In the genomic region with DNA sequence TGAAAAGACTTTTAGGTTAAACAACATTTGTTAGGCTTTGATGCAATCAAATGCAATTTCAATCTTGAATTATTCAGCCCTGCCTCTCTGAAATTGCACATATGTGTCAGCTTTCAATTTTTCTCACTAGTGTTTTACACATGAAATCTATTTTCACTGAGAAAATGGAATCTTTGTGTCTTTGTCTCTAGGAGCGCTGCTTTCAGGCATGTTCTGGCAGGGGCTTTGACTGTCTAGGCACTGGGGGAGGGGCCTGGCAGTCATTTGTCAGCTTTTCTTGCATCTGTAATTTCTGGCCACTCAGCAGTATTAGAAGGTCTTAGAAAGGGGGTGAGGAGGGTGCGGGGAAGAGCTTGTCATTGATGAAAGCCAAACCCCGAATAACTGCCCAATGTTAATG, we compare ENCODE assay signal across 10 cellular contexts.
DNase-seq lines count a peak whose midpoint lies in the region; ATAC-seq and TF ChIP-seq lines count a peak whose summit lies in the region.
"Had no signal": no experiment of that assay in that cellular context is flagged by ENCODE, and none has a peak within 500 bp of the region (broad histone marks: within the 10 kb centered on the region; RNA-seq: fewer than 3 reads in every experiment).

No MANE protein-coding gene starts in this region.

- no peaks in the 10 kb centered on the region for H3K9me2 ChIP-seq in hepatocyte (replicated peaks; ENCODE audit: insufficient read depth)

- peak overlapping the region; percentile 100 for H3K27ac ChIP-seq in SK-N-MC
- H3K27ac ChIP-seq in hepatocyte = peak overlapping the region; percentile 51
- H3K27ac ChIP-seq: prostate gland had no signal

- peaks cover 70% of the 10 kb centered on the region for H3K36me3 ChIP-seq in SK-N-MC (ENCODE audit: insufficient read depth, low read length)
- no peaks in the 10 kb centered on the region for H3K36me3 ChIP-seq in hepatocyte (replicated peaks; ENCODE audit: insufficient read depth, low read depth)
- H3K36me3 ChIP-seq: prostate gland had no signal

- H2AFZ ChIP-seq in hepatocyte = no peak overlapping the region

- no peaks in the 10 kb centered on the region for H3K4me1 ChIP-seq in hepatocyte (ENCODE audit: insufficient read depth)
- H3K4me1 ChIP-seq: prostate gland had no signal

- H3K9ac ChIP-seq in SK-N-MC (ENCODE audit: insufficient read length) = peak overlapping the region; percentile 84

- H3K4me1 Mint-ChIP-seq in activated CD4-positive, alpha-beta T cell treated with anti-CD3 and anti-CD28 coated beads for 36 hours = peaks cover 28% of the 10 kb centered on the region

- no peaks in the 10 kb centered on the region for H3K27me3 ChIP-seq in hepatocyte

- no peaks in the 10 kb centered on the region for H3K9me3 Mint-ChIP-seq in activated CD4-positive, alpha-beta T cell treated with anti-CD3 and anti-CD28 coated beads for 36 hours (ENCODE audit: low read depth)

- peaks cover 12% of the 10 kb centered on the region for H3K36me3 Mint-ChIP-seq in activated CD4-positive, alpha-beta T cell treated with anti-CD3 and anti-CD28 coated beads for 36 hours (ENCODE audit: low read depth)

- peak overlapping the region; percentile 76 for H3K4me3 ChIP-seq in SK-N-MC
- no peak overlapping the region for H3K4me3 ChIP-seq in hepatocyte
- H3K4me3 ChIP-seq: prostate gland had no signal

- peak overlapping the region; percentile 42 for H3K4me2 ChIP-seq in hepatocyte

- H3K27me3 Mint-ChIP-seq in activated CD4-positive, alpha-beta T cell treated with anti-CD3 and anti-CD28 coated beads for 36 hours = no peaks in the 10 kb centered on the region

- peak; percentile 70 for ATAC-seq in activated CD4-positive, alpha-beta T cell treated with anti-CD3 and anti-CD28 coated beads for 36 hours
- ATAC-seq in HG03469 (IDR thresholded peaks at IDR 0.05; ENCODE audit: unreplicated experiment) = no peak

- TF ChIP-seq CTCF in hepatocyte (IDR thresholded peaks at IDR 0.05; ENCODE audit: poor library complexity) = no peak

- H4K20me1 ChIP-seq in hepatocyte (ENCODE audit: insufficient read depth, poor library complexity, severe bottlenecking) = no peaks in the 10 kb centered on the region

- intact Hi-C loops in activated CD4-positive, alpha-beta T cell treated with anti-CD3 and anti-CD28 coated beads for 36 hours (cut with DNase I, micrococcal nuclease) = no loop called here

- CTCF ChIA-PET in activated CD4-positive, alpha-beta T cell treated with anti-CD3 and anti-CD28 coated beads for 36 hours (lab: Charles Lee) = interaction anchor here (0.7 to 1.7 kb wide), 4 partner anchors 8 to 262 kb away, joined by 3 to 4 read pairs (median 4); no protein-coding TSS in a partner anchor

- DNase-seq in activated CD4-positive, alpha-beta T cell treated with anti-CD3 and anti-CD28 coated beads for 36 hours = peak; percentile 48
- DNase-seq in activated CD4-positive, alpha-beta T cell treated with anti-CD3 and anti-CD28 coated beads, Interleukin-2, amount 50 U/mL, for 4 hours = no peak
- no peak for DNase-seq in SK-N-MC (ENCODE audit: low read depth, low spot score)
- DNase-seq in hepatocyte (ENCODE audit: low spot score) = peak; percentile 12
- peak; percentile 81 for DNase-seq in putamen (ENCODE audit: low spot score)
- no peak for DNase-seq in NCI-H187 treated with DMSO at 0.1 percent for 48 hours (lab: John Stamatoyannopoulos, UW)
- no peak for DNase-seq in NCI-H524 (lab: John Stamatoyannopoulos, UW)
- DNase-seq: NCI-H510A had no signal

- POLR2A ChIA-PET in activated CD4-positive, alpha-beta T cell treated with anti-CD3 and anti-CD28 coated beads for 36 hours (lab: Charles Lee) = interaction anchor here (0.7 kb wide), 1 partner anchor 989 kb away, joined by 5 read pairs; no protein-coding TSS in a partner anchor

- no peaks in the 10 kb centered on the region for H3K9me3 ChIP-seq in SK-N-MC (ENCODE audit: low read depth, low read length)
- H3K9me3 ChIP-seq in hepatocyte (ENCODE audit: low read depth) = no peaks in the 10 kb centered on the region
- H3K9me3 ChIP-seq: prostate gland had no signal

- H3K79me2 ChIP-seq in hepatocyte = peaks cover 46% of the 10 kb centered on the region

- WGBS in hepatocyte (ENCODE audit: low lambda C conversion rate, missing lambda C conversion rate) = 47% methylated on average over 3 of the region's 3 CpGs

- no peak overlapping the region for H3K4me3 Mint-ChIP-seq in activated CD4-positive, alpha-beta T cell treated with anti-CD3 and anti-CD28 coated beads for 36 hours

- peak overlapping the region; percentile 52 for H3K27ac Mint-ChIP-seq in activated CD4-positive, alpha-beta T cell treated with anti-CD3 and anti-CD28 coated beads for 36 hours

Comparison
In these comparisons a context has a peak if more than half of its experiments do, and no peak if none do; other contexts are left out.
1. DNase-seq: peak in activated CD4-positive, alpha-beta T cell treated with anti-CD3 and anti-CD28 coated beads for 36 hours (single experiment), hepatocyte (single experiment) and putamen (single experiment); none in activated CD4-positive, alpha-beta T cell treated with anti-CD3 and anti-CD28 coated beads, Interleukin-2, amount 50 U/mL, for 4 hours (0 of 2), SK-N-MC (single experiment), NCI-H187 treated with DMSO at 0.1 percent for 48 hours (single experiment) and NCI-H524 (0 of 2).